8 cellular contexts compared by ENCODE assay signal in genomic region chr19:34712606-34713261, GRCh38. TPM values are rescaled to one million over a fixed set of nuclear protein-coding genes. Genes with fewer than 3 reads are reported as not detected.
DNase-seq lines count a peak whose midpoint lies in the region; ATAC-seq and TF ChIP-seq lines count a peak whose summit lies in the region.

No MANE protein-coding gene starts in this region.

- no peak overlapping the region; the same call in 1 of the 2 replicates for H3K4me2 ChIP-seq in MM.1S (ENCODE audit: low read depth, low read length)

- H3K27me3 ChIP-seq in MM.1S (replicated peaks; ENCODE audit: insufficient read depth, low read length) (no peaks in the 10 kb centered on the region), Peyer's patch (no peaks in the 10 kb centered on the region)

- H3K27ac ChIP-seq in MM.1S (ENCODE audit: low read length) (no peak overlapping the region), Peyer's patch (no peak overlapping the region)

- intact Hi-C loops in Right ventricle myocardium superior (cut with DNase I): loop anchor here (2.0 to 5.0 kb wide), 3 partner anchors 74 to 210 kb away; no protein-coding TSS in a partner anchor

- no peak overlapping the region for H3K9ac ChIP-seq in MM.1S (ENCODE audit: low read length)

- H3K36me3 ChIP-seq in MM.1S (replicated peaks; ENCODE audit: insufficient read depth, low read length) (no peaks in the 10 kb centered on the region), Peyer's patch (no peaks in the 10 kb centered on the region)

- H3K9me3 ChIP-seq in MM.1S (replicated peaks; ENCODE audit: insufficient read depth, low read length) (no peaks in the 10 kb centered on the region), Peyer's patch (peaks cover 0 to 3% (median 0%) of the 10 kb centered on the region in 4 donors)

- no peaks in the 10 kb centered on the region for H3K79me2 ChIP-seq in MM.1S (ENCODE audit: low read length)

- DNase-seq in ELF-1 (ENCODE audit: low read depth, low spot score) (peak; percentile 59), MM.1S (peak; percentile 81), Peyer's patch (peak in 2 of 3 donors; percentile 35 to 79), Right ventricle myocardium superior (no peak), pulmonary artery endothelial cell (ENCODE audit: low read depth, low spot score) (peak; percentile 56)
- peak in 1 of 2 donors; percentile 62 for DNase-seq in activated naive CD4-positive, alpha-beta T cell treated with anti-CD3 and anti-CD28 coated beads, Interleukin-2, amount 50 U/mL, for 72 hours (ENCODE audit: low spot score in 2 of 2)

- H3K4me3 ChIP-seq in MM.1S (ENCODE audit: low read length) (no peak overlapping the region), Peyer's patch (no peak overlapping the region)

- H3K4me1 ChIP-seq in MM.1S (ENCODE audit: low read length): no peaks in the 10 kb centered on the region
- no peaks in the 10 kb centered on the region for H3K4me1 ChIP-seq in Peyer's patch

- H3K27ac Mint-ChIP-seq in activated naive CD4-positive, alpha-beta T cell treated with anti-CD3 and anti-CD28 coated beads, Interleukin-2, amount 50 U/mL, for 72 hours: no peak overlapping the region

- ATAC-seq in activated naive CD4-positive, alpha-beta T cell treated with anti-CD3 and anti-CD28 coated beads, Interleukin-2, amount 50 U/mL, for 72 hours: peak; percentile 73 to 77
- ATAC-seq in Right ventricle myocardium superior (ENCODE audit: poor library complexity) (peak; percentile 83), GM21723 (IDR thresholded peaks at IDR 0.05; ENCODE audit: unreplicated experiment) (no peak), GM18868 (IDR thresholded peaks at IDR 0.05; ENCODE audit: unreplicated experiment) (no peak)

- peak; percentile 76 for TF ChIP-seq CTCF in MM.1S (IDR thresholded peaks at IDR 0.05; ENCODE audit: low read length)
- peak; percentile 67 to 93 (median 83) for TF ChIP-seq CTCF in Peyer's patch (IDR thresholded peaks at IDR 0.05)

- no peaks in the 10 kb centered on the region for H3F3A ChIP-seq in MM.1S (ENCODE audit: insufficient read depth, low read length)

- H3K9me3 Mint-ChIP-seq in activated naive CD4-positive, alpha-beta T cell treated with anti-CD3 and anti-CD28 coated beads, Interleukin-2, amount 50 U/mL, for 72 hours: peaks cover 15 to 27% of the 10 kb centered on the region in 2 donors

- no peak for TF ChIP-seq POLR2A in Peyer's patch (IDR thresholded peaks at IDR 0.05)

- H4K20me1 ChIP-seq in MM.1S (ENCODE audit: insufficient read depth, low read length): no peaks in the 10 kb centered on the region

- no peaks in the 10 kb centered on the region for H3K9me2 ChIP-seq in MM.1S (replicated peaks; ENCODE audit: insufficient read depth, low read length)

- peaks cover 22% of the 10 kb centered on the region in 2 donors for H3K36me3 Mint-ChIP-seq in activated naive CD4-positive, alpha-beta T cell treated with anti-CD3 and anti-CD28 coated beads, Interleukin-2, amount 50 U/mL, for 72 hours

- H2AFZ ChIP-seq in MM.1S (ENCODE audit: low read length): peak overlapping the region; percentile 13; the same call in 1 of the 2 replicates

RNA-seq across cellular contexts. Expression of gene ZNF181, which starts 21.3 kb away (rescaled TPM):
- 10 to 100 TPM; 12.1 to 24.3 (median 18.3) TPM for total RNA-seq in Peyer's patch
- 1 to 10 TPM; 2.5 to 4.6 TPM for total RNA-seq in activated naive CD4-positive, alpha-beta T cell treated with anti-CD3 and anti-CD28 coated beads, Interleukin-2, amount 50 U/mL, for 72 hours
- 22.0 TPM for total RNA-seq in Right ventricle myocardium superior
- total RNA-seq in pulmonary artery endothelial cell: 9.1 and 15.9 TPM in 2 replicates

RNA-seq across cellular contexts. Expression of gene ZNF302, which starts 35.3 kb away (rescaled TPM):
- total RNA-seq in Peyer's patch (10 to 100 TPM; 17.3 to 28.4 (median 25.0) TPM), Right ventricle myocardium superior (39.8 TPM), pulmonary artery endothelial cell (10.2 and 15.1 TPM in 2 replicates)
- total RNA-seq in activated naive CD4-positive, alpha-beta T cell treated with anti-CD3 and anti-CD28 coated beads, Interleukin-2, amount 50 U/mL, for 72 hours: 10 to 100 TPM in 1 of 2 donors, 1 to 10 TPM in 1; 9.2 to 15.3 TPM

RNA-seq across cellular contexts. Expression of gene SCGB2B2, which starts 35.8 kb away (rescaled TPM):
- 1 to 10 TPM in 2 of 4 donors, under 1 TPM in 1, not detected in 1; 0.35 to 1.6 (median 1.5) TPM for total RNA-seq in Peyer's patch
- under 1 TPM; 0.33 to 0.36 TPM for total RNA-seq in activated naive CD4-positive, alpha-beta T cell treated with anti-CD3 and anti-CD28 coated beads, Interleukin-2, amount 50 U/mL, for 72 hours
- 0.13 TPM for total RNA-seq in Right ventricle myocardium superior
- total RNA-seq in pulmonary artery endothelial cell: not detected in 2 replicates

Comparison
In these comparisons a context has a peak if more than half of its experiments do, and no peak if none do; other contexts are left out.
1. ATAC-seq: peak in activated naive CD4-positive, alpha-beta T cell treated with anti-CD3 and anti-CD28 coated beads, Interleukin-2, amount 50 U/mL, for 72 hours (2 of 2) and Right ventricle myocardium superior (single experiment); none in GM21723 (single experiment) and GM18868 (single experiment).